In genomic region chr14:67240978-67241415, GRCh38 we compare ENCODE assay signal across 8 cellular contexts. TPM values are rescaled to one million over a fixed set of nuclear protein-coding genes. Genes with fewer than 3 reads are reported as not detected.
DNase-seq lines count a peak whose midpoint lies in the region; ATAC-seq, FAIRE-seq and TF ChIP-seq lines count a peak whose summit lies in the region.

No MANE protein-coding gene starts in this region.

- ATAC-seq in DND-41 (ENCODE audit: insufficient read depth, low read depth) (peak; percentile 91), GM21786 (IDR thresholded peaks at IDR 0.05; ENCODE audit: unreplicated experiment) (peak; percentile 89)
- ATAC-seq in naive thymus-derived CD8-positive, alpha-beta T cell: peak; percentile 91
- ATAC-seq in stimulated activated naive B cell treated with anti-CD40 and anti-IgM and Interleukin-4, amounts not matched to agents 10 μg/mL and 1 μg/mL and 100 μg/mL, for 72 hours (replicated peaks): peak; percentile 95 to 96

- peak overlapping the region; percentile 97 for H3K4me2 ChIP-seq in DND-41 (ENCODE audit: insufficient read depth, low read length)
- peak overlapping the region; percentile 88 for H3K4me2 ChIP-seq in KMS-11

- FAIRE-seq in RCC 7860 (lab: Jason Lieb, UNC): no peak

- 0 out of 2 replicates have a peak, but pooled peaks cover 2% of the 10 kb centered on the region for H4K20me1 ChIP-seq in DND-41 (ENCODE audit: insufficient read depth, low read length)
- no peaks in the 10 kb centered on the region for H4K20me1 ChIP-seq in KMS-11 (ENCODE audit: insufficient read depth)

- H3K4me3 ChIP-seq in DND-41 (ENCODE audit: low read depth in 1 of 2, low read length in 2 of 2): peak overlapping the region; percentile 74 to 88
- no peak overlapping the region for H3K4me3 ChIP-seq in KMS-11 (IDR thresholded peaks at IDR 0.05; ENCODE audit: insufficient read depth, low read depth, low read length)
- peak overlapping the region; percentile 81 for H3K4me3 ChIP-seq in fibroblast of mammary gland (ENCODE audit: control insufficient read depth, low read depth, low read length)

- TF ChIP-seq CTCF in DND-41 (IDR thresholded peaks at IDR 0.05; ENCODE audit: borderline replicate concordance, extremely low read depth, low read length, poor library complexity, severe bottlenecking) (no peak), KMS-11 (conservative IDR thresholded peaks at IDR 0.05; ENCODE audit: low read depth, low read length) (no peak), fibroblast of mammary gland (conservative IDR thresholded peaks at IDR 0.05; ENCODE audit: control insufficient read depth, insufficient read depth, low read depth, low read length) (no peak)

- peaks cover 3% of the 10 kb centered on the region for H3K27me3 ChIP-seq in DND-41 (ENCODE audit: insufficient read depth, low read length, poor library complexity)
- H3K27me3 ChIP-seq in KMS-11 (ENCODE audit: insufficient read depth, low read depth): no peaks in the 10 kb centered on the region

- H3K36me3 ChIP-seq in DND-41 (ENCODE audit: insufficient read depth, low read length) (no peaks in the 10 kb centered on the region; the same call in 1 of the 2 replicates), KMS-11 (ENCODE audit: insufficient read depth) (no peaks in the 10 kb centered on the region)

- no peaks in the 10 kb centered on the region for H3K9me3 ChIP-seq in DND-41 (ENCODE audit: insufficient read depth, low read length, severe bottlenecking)

- peaks cover 11 to 24% (median 23%) of the 10 kb centered on the region in 4 donors for H3K4me1 Mint-ChIP-seq in naive thymus-derived CD8-positive, alpha-beta T cell
- H3K4me1 Mint-ChIP-seq in stimulated activated naive B cell treated with anti-CD40 and anti-IgM and Interleukin-4, amounts not matched to agents 10 μg/mL and 1 μg/mL and 100 μg/mL, for 72 hours: peaks cover 5 to 16% of the 10 kb centered on the region in 2 donors

- peak; percentile 96 for DNase-seq in DND-41
- DNase-seq in RCC 7860 (ENCODE audit: low spot score): peak; percentile 76
- DNase-seq in activated T-helper 1 cell treated with anti-CD3 and anti-CD28 coated beads, Interleukin-2, amount 50 U/mL, for 16 hours (ENCODE audit: low read depth in 1 of 2, low spot score in 1 of 2): peak; percentile 77 to 89
- peak; percentile 94 for DNase-seq in fibroblast of mammary gland (ENCODE audit: low read depth)
- DNase-seq in naive thymus-derived CD8-positive, alpha-beta T cell: peak; percentile 88 to 94 (median 92)
- DNase-seq in stimulated activated naive B cell treated with anti-CD40 and anti-IgM and Interleukin-4, amounts not matched to agents 10 μg/mL and 1 μg/mL and 100 μg/mL, for 72 hours: peak; percentile 93

- H3K27ac ChIP-seq in DND-41 (ENCODE audit: low read length): peak overlapping the region; percentile 81
- peak overlapping the region; percentile 69 for H3K27ac ChIP-seq in KMS-11

- no peaks in the 10 kb centered on the region for H3K9me3 Mint-ChIP-seq in naive thymus-derived CD8-positive, alpha-beta T cell
- no peaks in the 10 kb centered on the region for H3K9me3 Mint-ChIP-seq in stimulated activated naive B cell treated with anti-CD40 and anti-IgM and Interleukin-4, amounts not matched to agents 10 μg/mL and 1 μg/mL and 100 μg/mL, for 72 hours

- H3K36me3 Mint-ChIP-seq in naive thymus-derived CD8-positive, alpha-beta T cell: no peaks in the 10 kb centered on the region
- H3K36me3 Mint-ChIP-seq in stimulated activated naive B cell treated with anti-CD40 and anti-IgM and Interleukin-4, amounts not matched to agents 10 μg/mL and 1 μg/mL and 100 μg/mL, for 72 hours: no peaks in the 10 kb centered on the region

- H2AFZ ChIP-seq in DND-41 (ENCODE audit: low read depth, low read length): peak overlapping the region; percentile 99
- peak overlapping the region; percentile 97 for H2AFZ ChIP-seq in KMS-11 (ENCODE audit: low read depth)

- H3K9ac ChIP-seq in DND-41 (ENCODE audit: low read depth, low read length) (peak overlapping the region; percentile 92), KMS-11 (peak overlapping the region; percentile 69; the same call in 1 of the 2 replicates)

- peak overlapping the region; percentile 88 to 97 (median 92) for H3K4me3 Mint-ChIP-seq in naive thymus-derived CD8-positive, alpha-beta T cell
- peak overlapping the region; percentile 90 to 97 for H3K4me3 Mint-ChIP-seq in stimulated activated naive B cell treated with anti-CD40 and anti-IgM and Interleukin-4, amounts not matched to agents 10 μg/mL and 1 μg/mL and 100 μg/mL, for 72 hours

- H3K79me2 ChIP-seq in DND-41 (ENCODE audit: insufficient read depth, low read length) (peaks cover 43% of the 10 kb centered on the region), KMS-11 (ENCODE audit: insufficient read depth, low read depth) (peaks cover 36% of the 10 kb centered on the region)

- POLR2A ChIA-PET in naive thymus-derived CD8-positive, alpha-beta T cell (lab: Charles Lee): interaction anchor here (0.7 to 1.4 kb wide), 6 partner anchors 11 to 734 kb away, joined by 3 to 6 read pairs (median 4); partner anchors contain the start of genes ATP6V1D, EIF2S1, GPHN and PIGH

- no peaks in the 10 kb centered on the region for H3K27me3 Mint-ChIP-seq in naive thymus-derived CD8-positive, alpha-beta T cell
- H3K27me3 Mint-ChIP-seq in stimulated activated naive B cell treated with anti-CD40 and anti-IgM and Interleukin-4, amounts not matched to agents 10 μg/mL and 1 μg/mL and 100 μg/mL, for 72 hours: peaks cover 0 to 7% of the 10 kb centered on the region in 2 donors

- peak overlapping the region; percentile 37 to 94 (median 90) for H3K27ac Mint-ChIP-seq in naive thymus-derived CD8-positive, alpha-beta T cell
- H3K27ac Mint-ChIP-seq in stimulated activated naive B cell treated with anti-CD40 and anti-IgM and Interleukin-4, amounts not matched to agents 10 μg/mL and 1 μg/mL and 100 μg/mL, for 72 hours: peak overlapping the region; percentile 88

- peaks cover 27% of the 10 kb centered on the region for H3K4me1 ChIP-seq in DND-41 (ENCODE audit: insufficient read depth, low read length)
- H3K4me1 ChIP-seq in KMS-11 (ENCODE audit: low read depth, poor library complexity, severe bottlenecking): peaks cover 5% of the 10 kb centered on the region

RNA-seq across cellular contexts. Expression of gene PALS1, which starts 0.2 kb away (rescaled TPM):
- 10 to 100 TPM; 20.9 to 21.2 TPM for total RNA-seq in naive thymus-derived CD8-positive, alpha-beta T cell
- 1 to 10 TPM; 2.4 to 3.0 (median 2.9) TPM for polyA plus RNA-seq in naive thymus-derived CD8-positive, alpha-beta T cell

RNA-seq across cellular contexts. Expression of gene GARIN2, which starts 51.8 kb away (rescaled TPM):
- not detected for total RNA-seq in naive thymus-derived CD8-positive, alpha-beta T cell
- polyA plus RNA-seq in naive thymus-derived CD8-positive, alpha-beta T cell: under 1 TPM in 1 of 3 donors, not detected in 2; 0.13 TPM
